ENCODE assay signal across 8 cellular contexts in the genomic region with DNA sequence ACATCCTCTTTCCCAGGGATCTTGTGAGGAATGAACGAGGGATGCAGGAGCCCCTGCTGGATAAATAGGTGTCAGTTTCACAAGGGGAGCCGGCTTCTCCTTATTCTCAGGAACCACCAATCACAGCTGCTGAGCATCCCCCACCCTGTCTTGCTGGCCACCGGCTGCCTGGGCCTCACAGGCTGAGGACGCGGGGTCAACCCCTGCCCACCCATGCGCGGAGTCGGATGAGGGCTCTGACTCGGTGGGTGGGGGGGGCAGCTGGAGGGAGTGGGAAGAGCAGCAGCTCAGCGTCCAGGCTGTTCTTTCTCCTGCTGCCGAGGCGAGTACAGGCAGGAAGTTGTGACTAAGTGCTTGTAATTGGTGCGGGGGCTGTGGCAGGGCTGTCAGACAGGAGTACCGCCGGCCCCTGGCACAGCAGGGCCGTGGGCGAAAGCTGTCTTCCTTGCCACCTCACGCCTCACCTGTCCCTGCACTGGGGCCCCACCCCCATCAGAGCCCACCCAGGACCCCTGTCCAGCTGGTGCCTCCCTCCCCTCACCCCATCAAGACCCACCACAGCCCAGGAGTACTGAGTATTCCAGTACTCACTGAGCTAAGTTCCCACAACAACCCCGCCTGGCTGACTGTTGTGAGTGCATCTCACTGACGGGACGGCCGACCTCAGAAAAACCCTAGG. TPM values are rescaled to one million over a fixed set of nuclear protein-coding genes. Genes with fewer than 3 reads are reported as not detected.
DNase-seq lines count a peak whose midpoint lies in the region; ATAC-seq, FAIRE-seq and TF ChIP-seq lines count a peak whose summit lies in the region.

No MANE protein-coding gene starts in this region.

- H3K4me1 ChIP-seq in endothelial cell of umbilical vein (ENCODE audit: control insufficient read depth, extremely low read depth, insufficient read depth, low read length) (peaks cover 11% of the 10 kb centered on the region), small intestine (ENCODE audit: control insufficient read depth in 2 of 2, insufficient read depth in 1 of 2, low read depth in 1 of 2, low read length in 1 of 2) (no peaks in the 10 kb centered on the region)

- H3K36me3 ChIP-seq in endothelial cell of umbilical vein (ENCODE audit: control insufficient read depth in 2 of 2, extremely low read depth in 1 of 2, insufficient read depth in 2 of 2, low read length in 2 of 2) (no peaks in the 10 kb centered on the region), small intestine (ENCODE audit: control insufficient read depth in 2 of 2, insufficient read depth in 2 of 2, low read length in 2 of 2) (no peaks in the 10 kb centered on the region)

- H3K9me1 ChIP-seq in endothelial cell of umbilical vein (replicated peaks; ENCODE audit: control insufficient read depth, extremely low read depth, insufficient read depth, low read length), result no peaks in the 10 kb centered on the region

- peak overlapping the region; percentile 20 for H3K9ac ChIP-seq in endothelial cell of umbilical vein (replicated peaks; ENCODE audit: extremely low read depth, insufficient read depth, low read length)

- FAIRE-seq in endothelial cell of umbilical vein (lab: Jason Lieb, UNC), result peak; percentile 85
- FAIRE-seq in small intestine (lab: Jason Lieb, UNC), result no peak

- no peak overlapping the region for H3K4me3 ChIP-seq in endothelial cell of umbilical vein (replicated peaks in 1 of 3; ENCODE audit: insufficient read depth in 1 of 3, low read depth in 1 of 3, low read length in 3 of 3)
- H3K4me3 ChIP-seq in small intestine (ENCODE audit: low read depth in 1 of 2, low read length in 2 of 2), result no peak overlapping the region

- dilution Hi-C loops in endothelial cell of umbilical vein (cut with MboI; ENCODE audit: extremely low pct_ligation_motif_present, low sequenced_read_pairs), result no loop called here

- H3K27me3 ChIP-seq in endothelial cell of umbilical vein (ENCODE audit: control insufficient read depth in 2 of 2, insufficient read depth in 2 of 2, low read length in 2 of 2) (no peaks in the 10 kb centered on the region), small intestine (ENCODE audit: control insufficient read depth in 2 of 2, insufficient read depth in 2 of 2, low read length in 2 of 2) (no peaks in the 10 kb centered on the region)

- intact Hi-C loops in endothelial cell of umbilical vein (cut with micrococcal nuclease), result loop anchor here (1.0 kb wide), 1 partner anchor 39 kb away; no protein-coding TSS in a partner anchor
- intact Hi-C loops in posterior cingulate gyrus (cut with DNase I), result no loop called here

- H3K27ac ChIP-seq in endothelial cell of umbilical vein (ENCODE audit: insufficient read depth, low read depth, low read length), result no peak overlapping the region
- H3K27ac ChIP-seq in small intestine (ENCODE audit: low read depth in 1 of 2, low read length in 1 of 2), result no peak overlapping the region

- no peak for TF ChIP-seq POLR2A in endothelial cell of umbilical vein (IDR thresholded peaks at IDR 0.05; ENCODE audit: low read depth, low read length)

- TF ChIP-seq CTCF in endothelial cell of umbilical vein (IDR thresholded peaks at IDR 0.05; ENCODE audit: extremely low read depth in 1 of 2, insufficient read depth in 1 of 2, low read depth in 1 of 2, low read length in 2 of 2), result no peak

- no peaks in the 10 kb centered on the region for H3K79me2 ChIP-seq in endothelial cell of umbilical vein (ENCODE audit: control insufficient read depth, insufficient read depth, low read length)

- ATAC-seq in GM19455 (IDR thresholded peaks at IDR 0.05; ENCODE audit: unreplicated experiment) (no peak), HG03039 (IDR thresholded peaks at IDR 0.05; ENCODE audit: unreplicated experiment) (no peak)

- WGBS in small intestine, 3 donors, result 11 to 40% (median 36%) methylated on average over 22 of the region's 22 CpGs

- peak overlapping the region; percentile 67 for H2AFZ ChIP-seq in endothelial cell of umbilical vein (ENCODE audit: low read depth, low read length)

- CTCF ChIA-PET in endothelial cell of umbilical vein (lab: Charles Lee), result interaction anchor here (0.6 to 3.9 kb wide), 16 partner anchors 9 to 362 kb away, joined by 3 to 48 read pairs (median 4); partner anchors contain the start of genes CPNE7 and DPEP1

- no TSS peak for BruUV-seq in endothelial cell of umbilical vein (replicated peaks; lab: Mats Ljungman, UMichigan)

- POLR2A ChIA-PET in endothelial cell of umbilical vein (lab: Charles Lee), result no interaction called here

- H3K9me3 ChIP-seq in endothelial cell of umbilical vein (replicated peaks; ENCODE audit: control insufficient read depth, insufficient read depth, low read length) (no peaks in the 10 kb centered on the region), small intestine (ENCODE audit: control insufficient read depth, low read depth) (no peaks in the 10 kb centered on the region)

- H3K4me2 ChIP-seq in endothelial cell of umbilical vein (ENCODE audit: insufficient read depth, low read length), result peak overlapping the region; percentile 33

- H4K20me1 ChIP-seq in endothelial cell of umbilical vein (replicated peaks; ENCODE audit: control insufficient read depth, extremely low read depth, insufficient read depth, low read length), result no peaks in the 10 kb centered on the region

- DNase-seq in GM04504 (ENCODE audit: low read depth) (peak; percentile 42), NCI-H2227 treated with DMSO at 0.1 percent for 48 hours (lab: John Stamatoyannopoulos, UW) (peak; percentile 77), endothelial cell of umbilical vein (ENCODE audit: low read depth, low spot score) (peak; percentile 75), posterior cingulate gyrus (peak in 8 of 10 donors; percentile 52 to 94 (median 74)), small intestine (no peak)
- peak; percentile 26 to 41 (median 29) for DNase-seq in activated CD8-positive, alpha-beta memory T cell treated with anti-CD3 and anti-CD28 coated beads for 48 hours (ENCODE audit: low read depth in 2 of 3, low spot score in 2 of 3)

TF ChIP-seq in endothelial cell of umbilical vein, 7 proteins besides CTCF, POLR2A, EP300 and RAD21 (continues in another document):
- peak; percentile 66 for TF ChIP-seq FOS (IDR thresholded peaks at IDR 0.05; ENCODE audit: borderline replicate concordance, insufficient read depth, low read length)
- TF ChIP-seq POLR2AphosphoS5 (IDR thresholded peaks at IDR 0.05; ENCODE audit: insufficient read depth, low read depth, low read length), result peak; percentile 48

RNA-seq across cellular contexts. Expression of gene DPEP1, which starts 11.0 kb away (rescaled TPM):
- 0.44 and 0.60 TPM in 2 replicates for total RNA-seq in endothelial cell of umbilical vein
- polyA plus RNA-seq in endothelial cell of umbilical vein (0.37 and 0.99 TPM in 2 replicates), small intestine (100 to 1,000 TPM; 125 to 365 (median 319) TPM)
- 0.06 and 0.38 TPM in 2 replicates for polyA plus RNA-seq in endothelial cell of umbilical vein (2011; cell fraction: cytosol; rRNA removed)
- 1.1 and 1.4 TPM in 2 replicates for polyA plus RNA-seq in endothelial cell of umbilical vein (2011; cell fraction: nucleus; rRNA removed)
- 0.15 and 0.17 TPM in 2 replicates for polyA plus RNA-seq in endothelial cell of umbilical vein (2012)
- polyA minus RNA-seq in endothelial cell of umbilical vein, result 0.55 and 0.66 TPM in 2 replicates
- not detected for polyA minus RNA-seq in endothelial cell of umbilical vein (2011; cell fraction: cytosol; rRNA and poly(A)+ RNA removed)
- polyA minus RNA-seq in endothelial cell of umbilical vein (2011; cell fraction: nucleus; rRNA and poly(A)+ RNA removed), result 0.48 TPM in 1 of 2 replicates, not detected in the other

RNA-seq across cellular contexts. Expression of gene CPNE7, which starts 26.9 kb away (rescaled TPM):
- total RNA-seq in endothelial cell of umbilical vein, result 1.5 and 2.0 TPM in 2 replicates
- polyA plus RNA-seq in endothelial cell of umbilical vein, result 5.4 and 5.9 TPM in 2 replicates
- 1.6 and 3.1 TPM in 2 replicates for polyA plus RNA-seq in endothelial cell of umbilical vein (2011; cell fraction: cytosol; rRNA removed)
- polyA plus RNA-seq in endothelial cell of umbilical vein (2011; cell fraction: nucleus; rRNA removed), result 83.3 and 124 TPM in 2 replicates
- 8.3 and 11.2 TPM in 2 replicates for polyA plus RNA-seq in endothelial cell of umbilical vein (2012)
- 1.9 and 7.6 TPM in 2 replicates for polyA minus RNA-seq in endothelial cell of umbilical vein
- 7.4 TPM for polyA minus RNA-seq in endothelial cell of umbilical vein (2011; cell fraction: cytosol; rRNA and poly(A)+ RNA removed)
- polyA minus RNA-seq in endothelial cell of umbilical vein (2011; cell fraction: nucleus; rRNA and poly(A)+ RNA removed), result 5.1 and 7.8 TPM in 2 replicates
- polyA plus RNA-seq in small intestine, result 10 to 100 TPM in 1 of 3 donors, 1 to 10 TPM in 1, under 1 TPM in 1; 0.22 to 20.3 (median 1.9) TPM

RNA-seq across cellular contexts. Expression of gene RPL13, which starts 41.9 kb away (rescaled TPM):
- total RNA-seq in endothelial cell of umbilical vein, result 1,463 and 1,769 TPM in 2 replicates
- polyA plus RNA-seq in endothelial cell of umbilical vein (5,670 and 7,559 TPM in 2 replicates), small intestine (1,000 to 10,000 TPM; 3,166 to 8,355 (median 7,366) TPM)
- polyA plus RNA-seq in endothelial cell of umbilical vein (2011; cell fraction: cytosol; rRNA removed), result 2,984 and 4,467 TPM in 2 replicates
- polyA plus RNA-seq in endothelial cell of umbilical vein (2011; cell fraction: nucleus; rRNA removed), result 991 and 1,041 TPM in 2 replicates
- polyA plus RNA-seq in endothelial cell of umbilical vein (2012), result 1,852 and 3,445 TPM in 2 replicates
- 1,015 and 1,258 TPM in 2 replicates for polyA minus RNA-seq in endothelial cell of umbilical vein
- polyA minus RNA-seq in endothelial cell of umbilical vein (2011; cell fraction: cytosol; rRNA and poly(A)+ RNA removed), result 1,960 TPM
- 130 and 394 TPM in 2 replicates for polyA minus RNA-seq in endothelial cell of umbilical vein (2011; cell fraction: nucleus; rRNA and poly(A)+ RNA removed)

RNA-seq across cellular contexts. Expression of gene CHMP1A, which starts 55.1 kb away (rescaled TPM):
- total RNA-seq in endothelial cell of umbilical vein, result 83.9 and 86.3 TPM in 2 replicates
- polyA plus RNA-seq in endothelial cell of umbilical vein, result 101 and 110 TPM in 2 replicates
- 64.1 and 84.6 TPM in 2 replicates for polyA plus RNA-seq in endothelial cell of umbilical vein (2011; cell fraction: cytosol; rRNA removed)
- 98.7 and 105 TPM in 2 replicates for polyA plus RNA-seq in endothelial cell of umbilical vein (2011; cell fraction: nucleus; rRNA removed)
- polyA plus RNA-seq in endothelial cell of umbilical vein (2012), result 67.5 and 82.6 TPM in 2 replicates
- polyA minus RNA-seq in endothelial cell of umbilical vein, result 82.6 and 99.7 TPM in 2 replicates
- polyA minus RNA-seq in endothelial cell of umbilical vein (2011; cell fraction: cytosol; rRNA and poly(A)+ RNA removed), result 64.0 TPM
- 24.9 and 33.4 TPM in 2 replicates for polyA minus RNA-seq in endothelial cell of umbilical vein (2011; cell fraction: nucleus; rRNA and poly(A)+ RNA removed)
- 100 to 1,000 TPM in 2 of 3 donors, 10 to 100 TPM in 1; 95.3 to 202 (median 181) TPM for polyA plus RNA-seq in small intestine

RNA-seq across cellular contexts. Expression of gene SPATA33, which starts 55.2 kb away (rescaled TPM):
- total RNA-seq in endothelial cell of umbilical vein, result 11.4 and 13.7 TPM in 2 replicates
- polyA plus RNA-seq in endothelial cell of umbilical vein, result 3.5 and 4.7 TPM in 2 replicates
- 3.8 and 3.9 TPM in 2 replicates for polyA plus RNA-seq in endothelial cell of umbilical vein (2011; cell fraction: cytosol; rRNA removed)
- 9.7 and 11.2 TPM in 2 replicates for polyA plus RNA-seq in endothelial cell of umbilical vein (2011; cell fraction: nucleus; rRNA removed)
- 6.5 and 6.8 TPM in 2 replicates for polyA plus RNA-seq in endothelial cell of umbilical vein (2012)
- polyA minus RNA-seq in endothelial cell of umbilical vein, result 4.0 and 4.4 TPM in 2 replicates
- 4.4 TPM for polyA minus RNA-seq in endothelial cell of umbilical vein (2011; cell fraction: cytosol; rRNA and poly(A)+ RNA removed)
- 5.0 and 5.3 TPM in 2 replicates for polyA minus RNA-seq in endothelial cell of umbilical vein (2011; cell fraction: nucleus; rRNA and poly(A)+ RNA removed)
- polyA plus RNA-seq in small intestine, result 10 to 100 TPM in 1 of 3 donors, 1 to 10 TPM in 2; 6.5 to 17.0 (median 6.8) TPM

Comparison
In these comparisons a context has a peak if more than half of its experiments do, and no peak if none do; other contexts are left out.
1. RNA of gene DPEP1, which starts 11.0 kb away (polyA plus RNA-seq): 125 to 365 TPM in small intestine; 0.06 to 1.4 TPM in endothelial cell of umbilical vein; every median in the first group is over 10 times any median in the second.